In the genomic region with DNA sequence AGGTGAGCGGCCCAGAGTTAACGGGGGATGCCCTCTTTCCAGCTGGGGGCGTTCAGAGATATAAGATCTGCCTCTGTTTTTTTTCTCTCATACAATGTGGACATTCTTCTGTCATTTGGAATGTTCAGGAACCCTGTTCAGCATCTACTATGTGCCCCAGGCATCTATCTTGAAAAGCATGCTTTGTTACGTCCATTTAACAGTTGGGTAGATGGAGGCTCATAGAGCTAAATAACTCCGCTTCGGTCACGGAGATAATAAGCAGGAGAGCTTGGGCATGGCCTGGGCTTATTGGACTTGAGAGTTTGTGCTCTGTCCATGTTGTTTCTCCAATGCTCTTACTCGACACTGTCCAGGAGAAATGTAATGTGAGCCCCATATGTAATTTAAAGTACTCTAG, we compare ENCODE assay signal across 17 cellular contexts. TPM values are rescaled to one million over a fixed set of nuclear protein-coding genes. Genes with fewer than 3 reads are reported as not detected.
A peak's percentile ranks its signal among the peaks of the same experiment; 100 is the strongest.
DNase-seq lines count a peak whose midpoint lies in the region; ATAC-seq and TF ChIP-seq lines count a peak whose summit lies in the region.
"Had no signal": no experiment of that assay in that cellular context is flagged by ENCODE, and none has a peak within 500 bp of the region (broad histone marks: within the 10 kb centered on the region; RNA-seq: fewer than 3 reads in every experiment).

No MANE protein-coding gene starts in this region.

- H3K36me3 Mint-ChIP-seq in CD4-positive, CD25-positive, alpha-beta regulatory T cell, result peaks cover 27% of the 10 kb centered on the region
- H3K36me3 Mint-ChIP-seq in nephron (ENCODE audit: low read depth), result peaks cover 18% of the 10 kb centered on the region

- H3K4me3 Mint-ChIP-seq in CD4-positive, CD25-positive, alpha-beta regulatory T cell, result no peak overlapping the region
- no peak overlapping the region for H3K4me3 Mint-ChIP-seq in nephron

- TF ChIP-seq CTCF in hepatocyte (IDR thresholded peaks at IDR 0.05; ENCODE audit: poor library complexity), result no peak
- no peak for TF ChIP-seq CTCF in nephron (IDR thresholded peaks at IDR 0.05; ENCODE audit: unreplicated experiment in 3 of 3)

- peaks cover 9 to 41% (median 15%) of the 10 kb centered on the region in 4 donors for H3K4me1 Mint-ChIP-seq in CD4-positive, CD25-positive, alpha-beta regulatory T cell
- peaks cover 31% of the 10 kb centered on the region for H3K4me1 Mint-ChIP-seq in nephron

- no peaks in the 10 kb centered on the region for H3K79me2 ChIP-seq in hepatocyte

- H3K27ac ChIP-seq in BLaER1 (peak overlapping the region; percentile 92), hepatocyte (peak overlapping the region; percentile 58)
- H3K27ac ChIP-seq in CD4-positive, CD25-positive, alpha-beta regulatory T cell (ENCODE audit: insufficient read depth, low read length, poor library complexity, severe bottlenecking), result no peak overlapping the region

- no peak overlapping the region for H2AFZ ChIP-seq in hepatocyte

- H3K36me3 ChIP-seq in BLaER1, result peaks cover 30% of the 10 kb centered on the region
- peaks cover 18% of the 10 kb centered on the region for H3K36me3 ChIP-seq in CD4-positive, CD25-positive, alpha-beta regulatory T cell (ENCODE audit: control insufficient read depth, insufficient read depth, low read length)
- no peaks in the 10 kb centered on the region for H3K36me3 ChIP-seq in hepatocyte (replicated peaks; ENCODE audit: insufficient read depth, low read depth)
- H3K36me3 ChIP-seq: MG63 had no signal

- H3K4me1 ChIP-seq in BLaER1 (peaks cover 88% of the 10 kb centered on the region), hepatocyte (ENCODE audit: insufficient read depth) (peaks cover 8% of the 10 kb centered on the region)
- peaks cover 2% of the 10 kb centered on the region for H3K4me1 ChIP-seq in CD4-positive, CD25-positive, alpha-beta regulatory T cell (ENCODE audit: control insufficient read depth, insufficient read depth, low read length, poor library complexity, severe bottlenecking)
- H3K4me1 ChIP-seq: BE2C had no signal

- peak overlapping the region; percentile 76 for H3K9ac ChIP-seq in BLaER1

- H3K27ac Mint-ChIP-seq in CD4-positive, CD25-positive, alpha-beta regulatory T cell, result peak overlapping the region in 2 of 3 donors; percentile 18 to 60
- peak overlapping the region in 2 of 3 experiments; percentile 54 to 86 for H3K27ac Mint-ChIP-seq in nephron

- no peaks in the 10 kb centered on the region for H3K9me3 ChIP-seq in BLaER1
- no peaks in the 10 kb centered on the region for H3K9me3 ChIP-seq in CD4-positive, CD25-positive, alpha-beta regulatory T cell (ENCODE audit: control insufficient read depth in 2 of 2, low read length in 2 of 2)
- no peaks in the 10 kb centered on the region for H3K9me3 ChIP-seq in hepatocyte (ENCODE audit: low read depth)
- H3K9me3 ChIP-seq: BE2C, MG63 had no signal

- H3K27me3 ChIP-seq in BLaER1, result no peaks in the 10 kb centered on the region
- H3K27me3 ChIP-seq in CD4-positive, CD25-positive, alpha-beta regulatory T cell (ENCODE audit: control insufficient read depth, insufficient read depth, low read length), result no peaks in the 10 kb centered on the region
- H3K27me3 ChIP-seq in hepatocyte, result no peaks in the 10 kb centered on the region
- H3K27me3 ChIP-seq: BE2C, MG63 had no signal

- no peaks in the 10 kb centered on the region for H3K9me3 Mint-ChIP-seq in CD4-positive, CD25-positive, alpha-beta regulatory T cell
- H3K9me3 Mint-ChIP-seq in nephron, result no peaks in the 10 kb centered on the region

- H3K4me2 ChIP-seq in BLaER1 (peak overlapping the region; percentile 97), hepatocyte (no peak overlapping the region)

- no peaks in the 10 kb centered on the region for H3K9me2 ChIP-seq in hepatocyte (replicated peaks; ENCODE audit: insufficient read depth)

- DNase-seq in CD4-positive, CD25-positive, alpha-beta regulatory T cell, result no peak
- no peak for DNase-seq in hepatocyte (ENCODE audit: low spot score)
- DNase-seq in HT-29 (ENCODE audit: low spot score), result no peak
- no peak for DNase-seq in mesenteric fat pad (ENCODE audit: low spot score)
- no peak for DNase-seq in NCI-H1436 (lab: John Stamatoyannopoulos, UW)
- no peak for DNase-seq in OCI-M1 (lab: John Stamatoyannopoulos, UW)
- DNase-seq: BE2C, MG63, NCI-H1105, NCI-H187, NCI-H446, SIG-M5 had no signal

- H4K20me1 ChIP-seq in BLaER1 (no peaks in the 10 kb centered on the region; the same call in 1 of the 2 replicates), hepatocyte (ENCODE audit: insufficient read depth, poor library complexity, severe bottlenecking) (no peaks in the 10 kb centered on the region)

- peak overlapping the region; percentile 61 for H3K4me3 ChIP-seq in BLaER1
- no peak overlapping the region for H3K4me3 ChIP-seq in CD4-positive, CD25-positive, alpha-beta regulatory T cell (ENCODE audit: low read depth, low read length)
- H3K4me3 ChIP-seq in hepatocyte, result no peak overlapping the region
- H3K4me3 ChIP-seq: MG63 had no signal

- H3K27me3 Mint-ChIP-seq in CD4-positive, CD25-positive, alpha-beta regulatory T cell, result no peaks in the 10 kb centered on the region
- no peaks in the 10 kb centered on the region for H3K27me3 Mint-ChIP-seq in nephron (ENCODE audit: low read depth)

- 95% methylated on average over 8 of the region's 8 CpGs for WGBS in hepatocyte (ENCODE audit: low lambda C conversion rate, missing lambda C conversion rate)

- no peak for ATAC-seq in CD4-positive, CD25-positive, alpha-beta regulatory T cell (ENCODE audit: low read depth in 2 of 2)

RNA-seq across cellular contexts. Expression of a gene that starts 6.1 kb away (rescaled TPM):
- 7.3 TPM for total RNA-seq in CD4-positive, CD25-positive, alpha-beta regulatory T cell
- 10 to 100 TPM in 1 of 4 donors, 1 to 10 TPM in 3; 4.9 to 10.1 (median 6.0) TPM for polyA plus RNA-seq in CD4-positive, CD25-positive, alpha-beta regulatory T cell
- total RNA-seq in hepatocyte, result 4.2 and 6.6 TPM in 2 replicates
- 5.6 and 6.5 TPM in 2 replicates for polyA plus RNA-seq in hepatocyte
- 13.0 and 13.1 TPM in 2 replicates for total RNA-seq in HT-29 (2014; rRNA removed; shearing (Covaris generic))
- total RNA-seq in mesenteric fat pad, result 8.4 TPM

RNA-seq across cellular contexts. Expression of a gene that starts 14.5 kb away (rescaled TPM):
- not detected for total RNA-seq in CD4-positive, CD25-positive, alpha-beta regulatory T cell
- polyA plus RNA-seq in CD4-positive, CD25-positive, alpha-beta regulatory T cell, result not detected
- 0.23 TPM in 1 of 2 replicates, not detected in the other for total RNA-seq in hepatocyte
- 0.50 TPM in 1 of 2 replicates, not detected in the other for polyA plus RNA-seq in hepatocyte
- not detected in 2 replicates for total RNA-seq in HT-29 (2014; rRNA removed; shearing (Covaris generic))
- total RNA-seq in mesenteric fat pad, result 0.55 TPM
- total RNA-seq: Daoy, H1 had no signal
- polyA plus RNA-seq: AG04450 had no signal

RNA-seq across cellular contexts. Expression of a gene that starts 39.6 kb away (rescaled TPM):
- not detected for total RNA-seq in CD4-positive, CD25-positive, alpha-beta regulatory T cell
- not detected for polyA plus RNA-seq in CD4-positive, CD25-positive, alpha-beta regulatory T cell
- total RNA-seq in hepatocyte (374 and 430 TPM in 2 replicates), mesenteric fat pad (63.2 TPM)
- polyA plus RNA-seq in hepatocyte, result 495 and 719 TPM in 2 replicates
- total RNA-seq in HT-29 (2014; rRNA removed; shearing (Covaris generic)), result not detected in 2 replicates
- total RNA-seq: Daoy, H1 had no signal
- polyA plus RNA-seq: AG04450, H1 had no signal

RNA-seq across cellular contexts. Expression of a gene that starts 48.4 kb away (rescaled TPM):
- not detected for total RNA-seq in CD4-positive, CD25-positive, alpha-beta regulatory T cell
- polyA plus RNA-seq in CD4-positive, CD25-positive, alpha-beta regulatory T cell, result under 1 TPM in 1 of 4 donors, not detected in 3; 0.67 TPM
- total RNA-seq in hepatocyte (16.9 and 19.7 TPM in 2 replicates), mesenteric fat pad (0.48 TPM)
- 19.2 and 26.6 TPM in 2 replicates for polyA plus RNA-seq in hepatocyte
- total RNA-seq in HT-29 (2014; rRNA removed; shearing (Covaris generic)), result not detected in 2 replicates
- total RNA-seq: Daoy, H1 had no signal
- polyA plus RNA-seq: AG04450 had no signal

Comparison
In these comparisons a context has a peak if more than half of its experiments do, and no peak if none do; other contexts are left out.
1. RNA of a gene that starts 39.6 kb away (total RNA-seq): 374 to 430 TPM in hepatocyte and 63.2 TPM in mesenteric fat pad (single experiment); not detected in CD4-positive, CD25-positive, alpha-beta regulatory T cell (single experiment) and not detected in HT-29; every median in the first group is over 10 times any median in the second.